ENCODE assay signal across 1 cellular context in the genomic region with DNA sequence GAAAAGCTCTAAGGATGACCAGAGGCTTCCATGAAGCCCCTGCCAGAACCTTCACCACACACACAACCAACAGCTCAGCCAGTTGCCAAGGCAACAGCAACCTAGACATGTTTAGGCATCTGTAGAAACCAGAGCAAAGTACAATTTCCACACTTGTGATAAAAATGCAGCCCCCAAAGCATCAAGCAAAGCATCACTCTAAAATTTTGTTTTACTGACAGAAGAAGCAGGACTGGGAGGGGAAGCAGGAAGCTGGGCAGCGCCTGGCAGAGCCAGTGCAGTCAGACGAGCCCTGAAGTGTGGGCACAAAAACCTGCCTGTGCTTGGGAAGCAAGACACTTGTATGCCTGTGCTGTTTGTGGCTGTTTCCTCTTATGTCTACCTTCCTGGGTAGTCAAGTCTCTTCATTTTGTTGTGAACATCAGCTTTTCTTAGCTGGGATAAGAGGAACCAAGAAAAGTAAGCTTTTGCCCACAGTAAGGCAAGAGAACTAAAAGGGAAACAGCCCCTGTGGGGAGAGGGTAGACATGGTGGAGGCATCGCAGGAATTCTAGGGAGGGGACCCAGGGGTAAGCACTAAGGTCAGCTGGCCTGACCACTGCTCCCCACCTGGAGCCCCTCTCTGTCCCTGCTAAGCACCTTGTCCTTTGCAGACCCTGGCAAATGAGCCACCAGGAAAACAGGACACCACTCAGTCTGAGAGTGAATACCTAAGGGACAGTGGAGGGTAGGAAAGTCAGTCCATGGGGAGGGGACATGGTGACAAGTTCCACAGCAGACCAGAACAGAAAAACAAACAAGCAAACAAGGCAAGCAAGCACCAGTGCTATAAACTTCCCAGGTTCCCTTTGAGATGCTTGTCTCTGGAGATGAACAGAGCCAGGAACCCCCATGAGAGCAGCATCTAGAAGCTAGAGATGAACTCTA.
TF ChIP-seq lines count a peak whose summit lies in the region.

No MANE protein-coding gene starts in this region.

TF ChIP-seq in GM12878, 131 proteins besides CTCF, POLR2A, EP300 and RAD21 (continued from another document):
- TF ChIP-seq, protein P1, sequence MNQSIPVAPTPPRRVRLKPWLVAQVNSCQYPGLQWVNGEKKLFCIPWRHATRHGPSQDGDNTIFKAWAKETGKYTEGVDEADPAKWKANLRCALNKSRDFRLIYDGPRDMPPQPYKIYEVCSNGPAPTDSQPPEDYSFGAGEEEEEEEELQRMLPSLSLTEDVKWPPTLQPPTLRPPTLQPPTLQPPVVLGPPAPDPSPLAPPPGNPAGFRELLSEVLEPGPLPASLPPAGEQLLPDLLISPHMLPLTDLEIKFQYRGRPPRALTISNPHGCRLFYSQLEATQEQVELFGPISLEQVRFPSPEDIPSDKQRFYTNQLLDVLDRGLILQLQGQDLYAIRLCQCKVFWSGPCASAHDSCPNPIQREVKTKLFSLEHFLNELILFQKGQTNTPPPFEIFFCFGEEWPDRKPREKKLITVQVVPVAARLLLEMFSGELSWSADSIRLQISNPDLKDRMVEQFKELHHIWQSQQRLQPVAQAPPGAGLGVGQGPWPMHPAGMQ (IDR thresholded peaks at IDR 0.05; ENCODE audit: borderline replicate concordance): no peak
- TF ChIP-seq ZNF207 (IDR thresholded peaks at IDR 0.05; ENCODE audit: borderline replicate concordance): no peak
- TF ChIP-seq JUND (IDR thresholded peaks at IDR 0.05; ENCODE audit: low read depth, low read length): no peak
- TF ChIP-seq ZNF274 (IDR thresholded peaks at IDR 0.05; ENCODE audit: insufficient read depth, insufficient read length): no peak
- peak; percentile 15 to 65; a peak in 2 of 4 replicates for TF ChIP-seq IKZF2 (IDR thresholded peaks at IDR 0.05)
- TF ChIP-seq SPI1 (IDR thresholded peaks at IDR 0.05; ENCODE audit: borderline replicate concordance, insufficient read depth, low read depth, low read length): 0 out of 2 replicates have a peak, but pooled peaks have one; percentile 5
- TF ChIP-seq ETV6 (conservative IDR thresholded peaks at IDR 0.05 in 1 of 2, IDR thresholded peaks at IDR 0.05 in 1 of 2; ENCODE audit: borderline replicate concordance in 1 of 2, low read depth in 1 of 2): 0 out of 4 replicates have a peak, but pooled peaks of 1 of the 2 experiments have one; percentile 15
- no peak for TF ChIP-seq CHD4 (IDR thresholded peaks at IDR 0.05)
- 0 out of 2 replicates have a peak, but pooled peaks have one; percentile 20 for TF ChIP-seq NBN (IDR thresholded peaks at IDR 0.05)
- no peak for TF ChIP-seq TBL1XR1 (IDR thresholded peaks at IDR 0.05; ENCODE audit: low read depth, low read length)
- TF ChIP-seq BMI1 (IDR thresholded peaks at IDR 0.05; ENCODE audit: borderline replicate concordance): peak; percentile 81
- no peak for TF ChIP-seq NRF1 (conservative IDR thresholded peaks at IDR 0.05; ENCODE audit: low read depth, low read length)
- TF ChIP-seq IKZF1 (conservative IDR thresholded peaks at IDR 0.05): 0 out of 2 replicates have a peak, but pooled peaks have one; percentile 15
TF ChIP-seq in GM12878: peak in this region for 7.
